9 cellular contexts compared by ENCODE assay signal in the genomic region with DNA sequence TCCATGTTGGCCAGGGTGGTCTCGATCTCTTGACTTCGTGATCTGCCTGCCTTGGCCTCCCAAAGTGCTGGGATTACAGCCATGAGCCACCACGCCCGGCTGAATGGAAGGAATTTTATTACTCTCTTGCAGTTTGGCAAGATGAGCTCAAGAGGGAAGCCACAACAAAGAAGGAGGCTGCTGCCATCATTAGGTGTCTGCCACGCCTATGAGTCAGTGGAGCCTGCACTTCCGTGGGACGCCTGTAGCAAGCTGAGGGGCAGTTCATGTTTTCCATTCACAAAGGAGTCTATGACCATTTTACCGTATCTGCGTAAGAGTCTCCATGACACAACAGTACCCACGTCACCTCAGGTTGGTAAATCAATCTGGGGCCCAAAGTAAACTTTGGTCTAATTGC. TPM values are rescaled to one million over a fixed set of nuclear protein-coding genes. Genes with fewer than 3 reads are reported as not detected.
DNase-seq lines count a peak whose midpoint lies in the region; ATAC-seq lines count a peak whose summit lies in the region.
"Had no signal": no experiment of that assay in that cellular context is flagged by ENCODE, and none has a peak within 500 bp of the region (broad histone marks: within the 10 kb centered on the region; RNA-seq: fewer than 3 reads in every experiment).

No MANE protein-coding gene starts in this region.

- peak overlapping the region; percentile 71 for H3K27ac Mint-ChIP-seq in activated CD4-positive, alpha-beta memory T cell treated with anti-CD3 and anti-CD28 coated beads, Interleukin-2, amount 10 ng/mL, durations not matched to agents 7 days and 5 days
- peak overlapping the region; percentile 86 for H3K27ac Mint-ChIP-seq in stimulated activated effector memory CD8-positive, alpha-beta T cell treated with anti-CD3 and anti-CD28 coated beads, Interleukin-12 subunit alpha, Interleukin-12 subunit beta, amount 100 ng/mL, for 72 hours

- peaks cover 6% of the 10 kb centered on the region for H3K9me3 Mint-ChIP-seq in activated CD4-positive, alpha-beta memory T cell treated with anti-CD3 and anti-CD28 coated beads, Interleukin-2, amount 10 ng/mL, durations not matched to agents 7 days and 5 days
- peaks cover 6% of the 10 kb centered on the region for H3K9me3 Mint-ChIP-seq in stimulated activated effector memory CD8-positive, alpha-beta T cell treated with anti-CD3 and anti-CD28 coated beads, Interleukin-12 subunit alpha, Interleukin-12 subunit beta, amount 100 ng/mL, for 72 hours

- CTCF ChIA-PET in activated CD4-positive, alpha-beta memory T cell treated with anti-CD3 and anti-CD28 coated beads, Interleukin-2, amount 10 ng/mL, durations not matched to agents 7 days and 5 days (lab: Charles Lee), result interaction anchor here (0.6 to 2.3 kb wide), 13 partner anchors 9 to 228 kb away, joined by 3 to 17 read pairs (median 4); no protein-coding TSS in a partner anchor

- POLR2A ChIA-PET in activated CD4-positive, alpha-beta memory T cell treated with anti-CD3 and anti-CD28 coated beads, Interleukin-2, amount 10 ng/mL, durations not matched to agents 7 days and 5 days (lab: Charles Lee), result interaction anchor here (0.8 to 3.1 kb wide), 17 partner anchors 9 to 89 kb away, joined by 3 to 21 read pairs (median 4); no protein-coding TSS in a partner anchor

- H3K4me1 Mint-ChIP-seq in activated CD4-positive, alpha-beta memory T cell treated with anti-CD3 and anti-CD28 coated beads, Interleukin-2, amount 10 ng/mL, durations not matched to agents 7 days and 5 days, result peaks cover 30% of the 10 kb centered on the region
- H3K4me1 Mint-ChIP-seq in stimulated activated effector memory CD8-positive, alpha-beta T cell treated with anti-CD3 and anti-CD28 coated beads, Interleukin-12 subunit alpha, Interleukin-12 subunit beta, amount 100 ng/mL, for 72 hours, result peaks cover 64% of the 10 kb centered on the region

- peaks cover 3% of the 10 kb centered on the region for H3K36me3 Mint-ChIP-seq in activated CD4-positive, alpha-beta memory T cell treated with anti-CD3 and anti-CD28 coated beads, Interleukin-2, amount 10 ng/mL, durations not matched to agents 7 days and 5 days (ENCODE audit: low read depth)
- H3K36me3 Mint-ChIP-seq in stimulated activated effector memory CD8-positive, alpha-beta T cell treated with anti-CD3 and anti-CD28 coated beads, Interleukin-12 subunit alpha, Interleukin-12 subunit beta, amount 100 ng/mL, for 72 hours, result no peaks in the 10 kb centered on the region

- peak; percentile 98 for ATAC-seq in stimulated activated effector memory CD8-positive, alpha-beta T cell treated with anti-CD3 and anti-CD28 coated beads, Interleukin-12 subunit alpha, Interleukin-12 subunit beta, amount 100 ng/mL, for 72 hours

- no peaks in the 10 kb centered on the region for H3K27me3 Mint-ChIP-seq in activated CD4-positive, alpha-beta memory T cell treated with anti-CD3 and anti-CD28 coated beads, Interleukin-2, amount 10 ng/mL, durations not matched to agents 7 days and 5 days

- DNase-seq in LHCN-M2 (ENCODE audit: low read depth), result peak; percentile 16
- peak; percentile 78 for DNase-seq in activated CD4-positive, alpha-beta memory T cell treated with anti-CD3 and anti-CD28 coated beads, Interleukin-2, amount 10 ng/mL, durations not matched to agents 7 days and 5 days
- DNase-seq in iPS-NIHi11 (ENCODE audit: low spot score), result peak; percentile 46
- peak; percentile 33 to 77 for DNase-seq in stimulated activated effector memory CD8-positive, alpha-beta T cell treated with anti-CD3 and anti-CD28 coated beads, Interleukin-12 subunit alpha, Interleukin-12 subunit beta, amount 100 ng/mL, for 72 hours (ENCODE audit: low spot score in 2 of 2)
- DNase-seq in NCI-H82 (lab: John Stamatoyannopoulos, UW), result no peak
- no peak for DNase-seq in NCI-H1105 (lab: John Stamatoyannopoulos, UW)
- no peak for DNase-seq in OCI-M1 (lab: John Stamatoyannopoulos, UW)
- no peak for DNase-seq in DMS79 treated with DMSO at 0.1 percent for 48 hours (lab: John Stamatoyannopoulos, UW)

- no peak overlapping the region for H3K4me3 Mint-ChIP-seq in activated CD4-positive, alpha-beta memory T cell treated with anti-CD3 and anti-CD28 coated beads, Interleukin-2, amount 10 ng/mL, durations not matched to agents 7 days and 5 days
- peak overlapping the region; percentile 39 for H3K4me3 Mint-ChIP-seq in stimulated activated effector memory CD8-positive, alpha-beta T cell treated with anti-CD3 and anti-CD28 coated beads, Interleukin-12 subunit alpha, Interleukin-12 subunit beta, amount 100 ng/mL, for 72 hours

RNA-seq across cellular contexts. Expression of a gene that starts 51.2 kb away (rescaled TPM):
- 0.29 and 0.51 TPM in 2 replicates for total RNA-seq in LHCN-M2 (2014; rRNA removed)
- polyA plus RNA-seq in LHCN-M2 (2012), result 0.11 TPM
- total RNA-seq in activated CD4-positive, alpha-beta memory T cell treated with anti-CD3 and anti-CD28 coated beads, Interleukin-2, amount 10 ng/mL, durations not matched to agents 7 days and 5 days, result not detected
- total RNA-seq: subcutaneous adipose tissue had no signal

Comparison
In these comparisons a context has a peak if more than half of its experiments do, and no peak if none do; other contexts are left out.
1. DNase-seq: peak in LHCN-M2 (single experiment), activated CD4-positive, alpha-beta memory T cell treated with anti-CD3 and anti-CD28 coated beads, Interleukin-2, amount 10 ng/mL, durations not matched to agents 7 days and 5 days (single experiment), iPS-NIHi11 (single experiment) and stimulated activated effector memory CD8-positive, alpha-beta T cell treated with anti-CD3 and anti-CD28 coated beads, Interleukin-12 subunit alpha, Interleukin-12 subunit beta, amount 100 ng/mL, for 72 hours (2 of 2); none in NCI-H82 (single experiment), NCI-H1105 (single experiment), OCI-M1 (single experiment) and DMS79 treated with DMSO at 0.1 percent for 48 hours (single experiment).